In the genomic region with DNA sequence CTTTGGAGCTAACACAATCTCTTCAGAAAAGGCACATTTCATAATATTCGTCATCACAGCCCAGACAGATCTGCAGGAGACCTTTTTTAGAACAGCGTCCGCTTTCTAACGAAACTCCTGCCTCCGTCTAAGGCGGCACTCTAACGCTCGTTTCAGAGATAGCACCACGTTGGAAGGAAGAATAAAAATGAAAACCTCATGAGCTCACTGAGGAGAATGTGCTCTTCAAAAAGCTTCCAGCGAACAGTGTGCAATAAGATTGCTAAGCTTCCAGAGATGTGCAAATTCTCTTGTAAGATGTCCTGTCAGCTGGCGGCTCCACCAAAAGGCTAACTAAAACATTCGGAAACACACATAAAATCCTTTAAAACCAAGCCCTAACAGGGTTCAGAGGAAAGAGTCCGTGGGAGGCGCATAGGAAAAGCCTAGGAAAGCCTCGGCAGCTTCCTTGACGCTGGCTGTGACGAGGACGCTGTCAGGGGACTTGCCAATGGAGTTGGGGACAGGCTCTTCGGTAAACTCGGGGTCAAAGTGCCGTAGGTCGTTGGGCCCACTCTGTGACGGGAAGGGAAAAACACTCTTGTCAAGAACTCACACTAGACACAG, we compare ENCODE assay signal across 10 cellular contexts.
DNase-seq lines count a peak whose midpoint lies in the region; ATAC-seq, FAIRE-seq and TF ChIP-seq lines count a peak whose summit lies in the region.
"Had no signal": no experiment of that assay in that cellular context is flagged by ENCODE, and none has a peak within 500 bp of the region (broad histone marks: within the 10 kb centered on the region; RNA-seq: fewer than 3 reads in every experiment).

No MANE protein-coding gene starts in this region.

- H3K9me3 Mint-ChIP-seq in naive thymus-derived CD8-positive, alpha-beta T cell, result no peaks in the 10 kb centered on the region

- H3K36me3 ChIP-seq in A673 (ENCODE audit: insufficient read depth, low read length, poor library complexity, severe bottlenecking) (peaks cover 48% of the 10 kb centered on the region), endothelial cell of umbilical vein (ENCODE audit: control insufficient read depth in 2 of 2, extremely low read depth in 1 of 2, insufficient read depth in 2 of 2, low read length in 2 of 2) (peaks cover 26 to 53% of the 10 kb centered on the region in 2 experiments)

- peaks cover 51% of the 10 kb centered on the region for H3K79me2 ChIP-seq in endothelial cell of umbilical vein (ENCODE audit: control insufficient read depth, insufficient read depth, low read length)

- peaks cover 11% of the 10 kb centered on the region for H4K20me1 ChIP-seq in endothelial cell of umbilical vein (replicated peaks; ENCODE audit: control insufficient read depth, extremely low read depth, insufficient read depth, low read length)

- TF ChIP-seq POLR2A in endothelial cell of umbilical vein (IDR thresholded peaks at IDR 0.05; ENCODE audit: low read depth, low read length), result peak; percentile 56
- TF ChIP-seq POLR2A in GM12891 (IDR thresholded peaks at IDR 0.05; ENCODE audit: low read depth, low read length), result no peak

- H2AFZ ChIP-seq in endothelial cell of umbilical vein (ENCODE audit: low read depth, low read length), result no peak overlapping the region

- peaks cover 4 to 71% (median 35%) of the 10 kb centered on the region in 3 donors for H3K36me3 Mint-ChIP-seq in naive thymus-derived CD8-positive, alpha-beta T cell

- H3K4me3 ChIP-seq in A673 (ENCODE audit: low read depth, low read length, poor library complexity, severe bottlenecking) (peak overlapping the region; percentile 20), endothelial cell of umbilical vein (replicated peaks in 1 of 3; ENCODE audit: insufficient read depth in 1 of 3, low read depth in 1 of 3, low read length in 3 of 3) (peak overlapping the region in 1 of 3 experiments; percentile 100)

- no peak for FAIRE-seq in endothelial cell of umbilical vein (lab: Jason Lieb, UNC)
- no peak for FAIRE-seq in GM12891 (lab: Jason Lieb, UNC)

- H3K4me3 Mint-ChIP-seq in naive thymus-derived CD8-positive, alpha-beta T cell, result peak overlapping the region in 7 of 10 donors; percentile 33 to 98 (median 52)

- H3K9ac ChIP-seq in endothelial cell of umbilical vein (replicated peaks; ENCODE audit: extremely low read depth, insufficient read depth, low read length), result peak overlapping the region; percentile 0

- peaks cover 33% of the 10 kb centered on the region for H3K4me1 ChIP-seq in A673 (ENCODE audit: insufficient read depth, low read length, poor library complexity, severe bottlenecking)
- H3K4me1 ChIP-seq in endothelial cell of umbilical vein (ENCODE audit: control insufficient read depth, extremely low read depth, insufficient read depth, low read length), result peaks cover 35% of the 10 kb centered on the region

- H3K27ac Mint-ChIP-seq in naive thymus-derived CD8-positive, alpha-beta T cell, result peak overlapping the region in 7 of 10 donors; percentile 9 to 57 (median 48)

- H3K4me2 ChIP-seq in endothelial cell of umbilical vein (ENCODE audit: insufficient read depth, low read length), result peak overlapping the region; percentile 93

- dilution Hi-C loops in endothelial cell of umbilical vein (cut with MboI; ENCODE audit: extremely low pct_ligation_motif_present, low sequenced_read_pairs), result no loop called here

- H3K27me3 Mint-ChIP-seq in naive thymus-derived CD8-positive, alpha-beta T cell, result no peaks in the 10 kb centered on the region

- no peak for TF ChIP-seq CTCF in A673 (conservative IDR thresholded peaks at IDR 0.05; ENCODE audit: low read depth, low read length)
- TF ChIP-seq CTCF in endothelial cell of umbilical vein (IDR thresholded peaks at IDR 0.05; ENCODE audit: extremely low read depth in 1 of 2, insufficient read depth in 1 of 2, low read depth in 1 of 2, low read length in 2 of 2), result no peak

- POLR2A ChIA-PET in A673 (lab: Charles Lee; ENCODE audit: low non-redundant PET) (no interaction called here), endothelial cell of umbilical vein (lab: Charles Lee) (interaction anchor here (0.9 to 2.0 kb wide), 2 partner anchors 8 to 253 kb away, joined by 3 to 5 read pairs; no protein-coding TSS in a partner anchor)
- POLR2A ChIA-PET in naive thymus-derived CD8-positive, alpha-beta T cell (lab: Charles Lee), result interaction anchor here (0.9 kb wide), 1 partner anchor 471 kb away, joined by 3 read pairs; no protein-coding TSS in a partner anchor

- in situ Hi-C loops in ACHN (cut with HindIII; ENCODE audit: low pct_ligation_motif_present, low pct_unique_long_range_greater_than_20kb, low sequenced_read_pairs), result loop anchor here (25.0 kb wide), 1 partner anchor 767 kb away; no protein-coding TSS in a partner anchor

- H3K9me3 ChIP-seq in A673 (ENCODE audit: low read depth, low read length, poor library complexity, severe bottlenecking) (no peaks in the 10 kb centered on the region), endothelial cell of umbilical vein (replicated peaks; ENCODE audit: control insufficient read depth, insufficient read depth, low read length) (no peaks in the 10 kb centered on the region)

- H3K27ac ChIP-seq in A673 (ENCODE audit: low read depth, low read length, poor library complexity, severe bottlenecking) (peak overlapping the region; percentile 34), endothelial cell of umbilical vein (ENCODE audit: insufficient read depth, low read depth, low read length) (no peak overlapping the region)

- DNase-seq in A673 (ENCODE audit: low spot score), result no peak
- DNase-seq in NCI-H82 treated with DMSO at 0.1 percent for 48 hours (lab: John Stamatoyannopoulos, UW; ENCODE audit: unreplicated experiment), result peak; percentile 28
- DNase-seq in endothelial cell of umbilical vein (ENCODE audit: low read depth, low spot score), result no peak
- no peak for DNase-seq in naive thymus-derived CD8-positive, alpha-beta T cell
- no peak for DNase-seq in GM12891 (ENCODE audit: insufficient read length, low spot score)
- no peak for DNase-seq in ACHN
- DNase-seq: activated effector memory CD4-positive, alpha-beta T cell treated with anti-CD3 and anti-CD28 coated beads, Interleukin-2, amount 50 U/mL, for 16 hours; DMS153 had no signal

- CTCF ChIA-PET in A673 (lab: Charles Lee) (no interaction called here), endothelial cell of umbilical vein (lab: Charles Lee) (interaction anchor here (0.9 to 3.3 kb wide), 4 partner anchors 46 to 771 kb away, joined by 3 to 24 read pairs (median 5); no protein-coding TSS in a partner anchor)

- H3K27me3 ChIP-seq in A673 (replicated peaks; ENCODE audit: insufficient read depth, low read depth, low read length, poor library complexity) (no peaks in the 10 kb centered on the region), endothelial cell of umbilical vein (ENCODE audit: control insufficient read depth in 2 of 2, insufficient read depth in 2 of 2, low read length in 2 of 2) (no peaks in the 10 kb centered on the region)

- intact Hi-C loops in A673 (cut with micrococcal nuclease; ENCODE audit: unreplicated experiment), result loop anchor here (5.0 to 10.0 kb wide), 2 partner anchors 505 to 772 kb away; no protein-coding TSS in a partner anchor
- intact Hi-C loops in endothelial cell of umbilical vein (cut with micrococcal nuclease), result no loop called here

- H3K9me1 ChIP-seq in endothelial cell of umbilical vein (replicated peaks; ENCODE audit: control insufficient read depth, extremely low read depth, insufficient read depth, low read length), result no peaks in the 10 kb centered on the region

- peaks cover 16 to 54% (median 46%) of the 10 kb centered on the region in 4 donors for H3K4me1 Mint-ChIP-seq in naive thymus-derived CD8-positive, alpha-beta T cell

- ATAC-seq in naive thymus-derived CD8-positive, alpha-beta T cell, result no peak
- ATAC-seq in HG03095 (IDR thresholded peaks at IDR 0.05; ENCODE audit: unreplicated experiment), result no peak
- ATAC-seq in HG02884 (IDR thresholded peaks at IDR 0.05; ENCODE audit: unreplicated experiment), result no peak

- BruUV-seq in A673 (replicated peaks; lab: Mats Ljungman, UMichigan) (no TSS peak), endothelial cell of umbilical vein (replicated peaks; lab: Mats Ljungman, UMichigan) (no TSS peak)

TF ChIP-seq in endothelial cell of umbilical vein, 7 proteins besides CTCF, POLR2A, EP300 and RAD21:
- TF ChIP-seq EZH2 (IDR thresholded peaks at IDR 0.05; ENCODE audit: borderline replicate concordance, low read depth, low read length, severe bottlenecking) (no peak), POLR2AphosphoS5 (IDR thresholded peaks at IDR 0.05; ENCODE audit: insufficient read depth, low read depth, low read length) (peak; percentile 72)

TF ChIP-seq in GM12891, 5 proteins besides CTCF, POLR2A, EP300 and RAD21:
- no peak for TF ChIP-seq POU2F2 (IDR thresholded peaks at IDR 0.05; ENCODE audit: low read depth, low read length)
- no peak for TF ChIP-seq POLR2AphosphoS5 (IDR thresholded peaks at IDR 0.05; ENCODE audit: low read depth, low read length)
- no peak for TF ChIP-seq SPI1 (IDR thresholded peaks at IDR 0.05; ENCODE audit: low read depth, low read length)
- TF ChIP-seq PAX5 (IDR thresholded peaks at IDR 0.05; ENCODE audit: insufficient read depth, low read length, severe bottlenecking), result no peak
- no peak for TF ChIP-seq TAF1 (IDR thresholded peaks at IDR 0.05; ENCODE audit: low read depth, low read length)
